Comparison of ENCODE assay signal across 14 cellular contexts in genomic region chr5:69528609-69529008, GRCh38. TPM values are rescaled to one million over a fixed set of nuclear protein-coding genes. Genes with fewer than 3 reads are reported as not detected.
DNase-seq lines count a peak whose midpoint lies in the region; ATAC-seq, FAIRE-seq and TF ChIP-seq lines count a peak whose summit lies in the region.
"Had no signal": no experiment of that assay in that cellular context is flagged by ENCODE, and none has a peak within 500 bp of the region (broad histone marks: within the 10 kb centered on the region; RNA-seq: fewer than 3 reads in every experiment).

No MANE protein-coding gene starts in this region.

- DNase-seq in PC-3 (no peak), hepatocyte (ENCODE audit: low spot score) (no peak), stomach (no peak), NCI-H2081 treated with DMSO at 0.1 percent for 48 hours (lab: John Stamatoyannopoulos, UW) (no peak), HTR-8/SVneo (ENCODE audit: insufficient read length, low spot score) (no peak)
- DNase-seq: CD8-positive, alpha-beta T cell; GF-D8; IMR-90 had no signal

- intact Hi-C loops in PC-3 (cut with micrococcal nuclease) (no loop called here), stomach (cut with DNase I; ENCODE audit: low total_unique reads) (no loop called here)

- peaks cover 7% of the 10 kb centered on the region for H3K36me3 ChIP-seq in PC-3 (ENCODE audit: low read depth, low read length)
- H3K36me3 ChIP-seq in hepatocyte (replicated peaks; ENCODE audit: insufficient read depth, low read depth), result no peaks in the 10 kb centered on the region
- H3K36me3 ChIP-seq in stomach, result peaks cover 0 to 5% (median 2%) of the 10 kb centered on the region in 4 donors
- H3K36me3 ChIP-seq: BLaER1 treated with 17β-estradiol and CSF1 and Interleukin-3, amounts not matched to agents 10 nM and 100 nM; HAP-1 had no signal

- FAIRE-seq in HTR-8/SVneo (lab: Jason Lieb, UNC), result no peak

- H3K27ac ChIP-seq in 22Rv1, result peak overlapping the region; percentile 54
- peak overlapping the region; percentile 84 for H3K27ac ChIP-seq in PC-3 (ENCODE audit: low read length)
- H3K27ac ChIP-seq in hepatocyte, result peak overlapping the region; percentile 46
- peak overlapping the region in 3 of 5 donors; percentile 6 to 60 (median 32) for H3K27ac ChIP-seq in stomach
- H3K27ac ChIP-seq: BLaER1 treated with 17β-estradiol and CSF1 and Interleukin-3, amounts not matched to agents 10 nM and 100 nM had no signal

- BruUV-seq in PC-3 (replicated peaks; lab: Mats Ljungman, UMichigan), result no TSS peak

- CTCF ChIA-PET in PC-3 (lab: Charles Lee), result no interaction called here

- POLR2A ChIA-PET in PC-3 (lab: Charles Lee; ENCODE audit: unreplicated experiment), result no interaction called here

- TF ChIP-seq CTCF in 22Rv1 (IDR thresholded peaks at IDR 0.05), result no peak
- TF ChIP-seq CTCF in PC-3 (conservative IDR thresholded peaks at IDR 0.05; ENCODE audit: low read depth, low read length), result no peak
- no peak for TF ChIP-seq CTCF in hepatocyte (IDR thresholded peaks at IDR 0.05; ENCODE audit: poor library complexity)
- TF ChIP-seq CTCF in stomach (IDR thresholded peaks at IDR 0.05), result no peak

- TF ChIP-seq EP300 in stomach (IDR thresholded peaks at IDR 0.05), result no peak

- H2AFZ ChIP-seq in PC-3 (ENCODE audit: low read length), result no peak overlapping the region
- H2AFZ ChIP-seq in hepatocyte, result no peak overlapping the region

- no peak for TF ChIP-seq POLR2A in stomach (IDR thresholded peaks at IDR 0.05)

- H3K4me3 ChIP-seq in PC-3 (ENCODE audit: low read length) (peak overlapping the region; percentile 16; the same call in 1 of the 2 replicates), hepatocyte (no peak overlapping the region), stomach (no peak overlapping the region)
- H3K4me3 ChIP-seq: BLaER1 treated with 17β-estradiol and CSF1 and Interleukin-3, amounts not matched to agents 10 nM and 100 nM; HAP-1; K562 had no signal

- no peaks in the 10 kb centered on the region for H3K9me2 ChIP-seq in PC-3 (replicated peaks; ENCODE audit: low read length)
- H3K9me2 ChIP-seq in hepatocyte (replicated peaks; ENCODE audit: insufficient read depth), result no peaks in the 10 kb centered on the region

- H3K9ac ChIP-seq in PC-3 (ENCODE audit: low read length), result peak overlapping the region; percentile 6; the same call in 1 of the 2 replicates
- H3K9ac ChIP-seq: BLaER1 treated with 17β-estradiol and CSF1 and Interleukin-3, amounts not matched to agents 10 nM and 100 nM had no signal

- no peaks in the 10 kb centered on the region for H3K9me3 ChIP-seq in PC-3 (ENCODE audit: low read length)
- H3K9me3 ChIP-seq in hepatocyte (ENCODE audit: low read depth), result no peaks in the 10 kb centered on the region
- no peaks in the 10 kb centered on the region for H3K9me3 ChIP-seq in stomach
- H3K9me3 ChIP-seq: BLaER1 treated with 17β-estradiol and CSF1 and Interleukin-3, amounts not matched to agents 10 nM and 100 nM; HAP-1 had no signal

- H3F3A ChIP-seq in PC-3 (ENCODE audit: low read length, unreplicated experiment), result no peaks in the 10 kb centered on the region

- whole genome bisulfite sequencing in hepatocyte (ENCODE audit: low lambda C conversion rate, missing lambda C conversion rate), result 96% methylated on average over 4 of the region's 4 CpGs
- WGBS in stomach, 5 donors, result 55 to 90% (median 77%) methylated on average over 4 of the region's 4 CpGs

- H4K20me1 ChIP-seq in PC-3 (ENCODE audit: low read length) (no peaks in the 10 kb centered on the region), hepatocyte (ENCODE audit: insufficient read depth, poor library complexity, severe bottlenecking) (no peaks in the 10 kb centered on the region)
- H4K20me1 ChIP-seq: BLaER1 treated with 17β-estradiol and CSF1 and Interleukin-3, amounts not matched to agents 10 nM and 100 nM had no signal

- H3K4me1 ChIP-seq in PC-3 (ENCODE audit: insufficient read depth, low read length) (peaks cover 41% of the 10 kb centered on the region), hepatocyte (ENCODE audit: insufficient read depth) (peaks cover 26% of the 10 kb centered on the region), stomach (peaks cover 22 to 54% (median 30%) of the 10 kb centered on the region in 4 donors)

- H3K27me3 ChIP-seq in PC-3 (ENCODE audit: low read length) (no peaks in the 10 kb centered on the region), hepatocyte (no peaks in the 10 kb centered on the region), stomach (no peaks in the 10 kb centered on the region)
- H3K27me3 ChIP-seq: BLaER1 treated with 17β-estradiol and CSF1 and Interleukin-3, amounts not matched to agents 10 nM and 100 nM had no signal

- peak overlapping the region; percentile 74 for H3K4me2 ChIP-seq in PC-3 (ENCODE audit: low read length)
- H3K4me2 ChIP-seq in hepatocyte, result no peak overlapping the region
- H3K4me2 ChIP-seq: BLaER1 treated with 17β-estradiol and CSF1 and Interleukin-3, amounts not matched to agents 10 nM and 100 nM had no signal

- H3K79me2 ChIP-seq in PC-3 (ENCODE audit: low read length), result peaks cover 52% of the 10 kb centered on the region
- H3K79me2 ChIP-seq in hepatocyte, result peaks cover 85% of the 10 kb centered on the region

- ATAC-seq in PC-3 (no peak), HG03460 (IDR thresholded peaks at IDR 0.05; ENCODE audit: unreplicated experiment) (no peak), GM18498 (IDR thresholded peaks at IDR 0.05; ENCODE audit: unreplicated experiment) (no peak)
- ATAC-seq: CD8-positive, alpha-beta T cell; K562 had no signal

RNA-seq across cellular contexts. Expression of gene GTF2H2C, which starts 31.4 kb away (rescaled TPM):
- total RNA-seq in PC-3 (2014; rRNA removed) (14.0 and 15.4 TPM in 2 replicates), hepatocyte (51.9 and 55.1 TPM in 2 replicates), stomach (10 to 100 TPM in 3 of 5 donors, 1 to 10 TPM in 2; 4.7 to 55.1 (median 17.4) TPM)
- polyA plus RNA-seq in hepatocyte (22.2 and 24.8 TPM in 2 replicates), stomach (10 to 100 TPM in 2 of 3 donors, 1 to 10 TPM in 1; 7.5 to 12.4 (median 11.4) TPM)

RNA-seq across cellular contexts. Expression of gene OCLN, which starts 36.0 kb away (rescaled TPM):
- total RNA-seq in PC-3 (2014; rRNA removed) (35.4 and 45.2 TPM in 2 replicates), hepatocyte (119 and 140 TPM in 2 replicates), stomach (10 to 100 TPM; 17.5 to 81.9 (median 52.3) TPM)
- polyA plus RNA-seq in hepatocyte (49.6 and 72.7 TPM in 2 replicates), stomach (10 to 100 TPM in 1 of 3 donors, 1 to 10 TPM in 2; 4.4 to 12.5 (median 7.3) TPM)

Comparison
In these comparisons a context has a peak if more than half of its experiments do, and no peak if none do; other contexts are left out.
1. H3K27ac ChIP-seq: peak in every context shown above with its lines; median percentile 84 in PC-3; 54 in 22Rv1; 46 in hepatocyte; 32 in stomach.